In the genomic region with DNA sequence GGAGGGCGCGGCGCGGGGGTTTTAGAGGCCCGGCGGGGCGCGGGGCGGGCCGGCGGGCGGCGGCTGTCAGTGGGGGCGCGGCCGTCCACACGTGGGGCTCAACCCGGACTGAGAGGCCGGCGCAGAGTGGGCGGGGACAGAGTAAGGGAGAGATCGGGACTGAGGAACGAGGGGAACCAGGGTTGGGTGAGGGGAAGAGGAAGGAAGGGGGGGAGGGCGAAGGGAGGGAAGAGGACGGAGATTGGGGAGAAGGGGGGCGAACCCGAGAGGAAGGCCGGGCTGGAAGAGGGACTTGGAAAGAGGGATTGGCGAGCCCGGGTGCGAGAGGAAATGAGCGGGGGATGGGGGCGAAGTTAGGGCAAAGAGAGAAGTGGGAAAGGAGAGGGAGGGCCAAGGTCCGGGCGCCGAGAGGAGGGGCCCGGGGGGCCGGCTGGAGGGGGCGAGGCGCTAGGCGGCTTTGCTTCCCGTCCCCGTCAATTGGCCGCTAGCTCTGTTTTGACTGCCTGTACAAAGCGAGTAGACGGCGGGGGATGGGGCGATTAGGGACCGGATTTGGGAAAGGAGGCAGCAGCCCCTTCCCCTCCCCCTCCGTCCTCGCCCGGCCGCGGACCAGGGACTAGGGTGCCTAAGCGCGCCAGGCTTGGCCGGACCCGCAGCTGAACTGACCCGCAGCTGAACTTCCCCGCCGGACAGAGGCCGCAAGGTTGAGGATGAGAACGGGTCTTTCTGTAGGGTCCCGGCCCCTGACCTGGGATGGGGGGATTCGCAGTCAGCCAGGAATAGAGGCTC, we compare ENCODE assay signal across 1 cellular context.
TF ChIP-seq lines count a peak whose summit lies in the region.

No MANE protein-coding gene starts in this region.

TF ChIP-seq in GM23338, 12 proteins besides CTCF, POLR2A, EP300 and RAD21 (continued from another document):
- TF ChIP-seq, protein P1, sequence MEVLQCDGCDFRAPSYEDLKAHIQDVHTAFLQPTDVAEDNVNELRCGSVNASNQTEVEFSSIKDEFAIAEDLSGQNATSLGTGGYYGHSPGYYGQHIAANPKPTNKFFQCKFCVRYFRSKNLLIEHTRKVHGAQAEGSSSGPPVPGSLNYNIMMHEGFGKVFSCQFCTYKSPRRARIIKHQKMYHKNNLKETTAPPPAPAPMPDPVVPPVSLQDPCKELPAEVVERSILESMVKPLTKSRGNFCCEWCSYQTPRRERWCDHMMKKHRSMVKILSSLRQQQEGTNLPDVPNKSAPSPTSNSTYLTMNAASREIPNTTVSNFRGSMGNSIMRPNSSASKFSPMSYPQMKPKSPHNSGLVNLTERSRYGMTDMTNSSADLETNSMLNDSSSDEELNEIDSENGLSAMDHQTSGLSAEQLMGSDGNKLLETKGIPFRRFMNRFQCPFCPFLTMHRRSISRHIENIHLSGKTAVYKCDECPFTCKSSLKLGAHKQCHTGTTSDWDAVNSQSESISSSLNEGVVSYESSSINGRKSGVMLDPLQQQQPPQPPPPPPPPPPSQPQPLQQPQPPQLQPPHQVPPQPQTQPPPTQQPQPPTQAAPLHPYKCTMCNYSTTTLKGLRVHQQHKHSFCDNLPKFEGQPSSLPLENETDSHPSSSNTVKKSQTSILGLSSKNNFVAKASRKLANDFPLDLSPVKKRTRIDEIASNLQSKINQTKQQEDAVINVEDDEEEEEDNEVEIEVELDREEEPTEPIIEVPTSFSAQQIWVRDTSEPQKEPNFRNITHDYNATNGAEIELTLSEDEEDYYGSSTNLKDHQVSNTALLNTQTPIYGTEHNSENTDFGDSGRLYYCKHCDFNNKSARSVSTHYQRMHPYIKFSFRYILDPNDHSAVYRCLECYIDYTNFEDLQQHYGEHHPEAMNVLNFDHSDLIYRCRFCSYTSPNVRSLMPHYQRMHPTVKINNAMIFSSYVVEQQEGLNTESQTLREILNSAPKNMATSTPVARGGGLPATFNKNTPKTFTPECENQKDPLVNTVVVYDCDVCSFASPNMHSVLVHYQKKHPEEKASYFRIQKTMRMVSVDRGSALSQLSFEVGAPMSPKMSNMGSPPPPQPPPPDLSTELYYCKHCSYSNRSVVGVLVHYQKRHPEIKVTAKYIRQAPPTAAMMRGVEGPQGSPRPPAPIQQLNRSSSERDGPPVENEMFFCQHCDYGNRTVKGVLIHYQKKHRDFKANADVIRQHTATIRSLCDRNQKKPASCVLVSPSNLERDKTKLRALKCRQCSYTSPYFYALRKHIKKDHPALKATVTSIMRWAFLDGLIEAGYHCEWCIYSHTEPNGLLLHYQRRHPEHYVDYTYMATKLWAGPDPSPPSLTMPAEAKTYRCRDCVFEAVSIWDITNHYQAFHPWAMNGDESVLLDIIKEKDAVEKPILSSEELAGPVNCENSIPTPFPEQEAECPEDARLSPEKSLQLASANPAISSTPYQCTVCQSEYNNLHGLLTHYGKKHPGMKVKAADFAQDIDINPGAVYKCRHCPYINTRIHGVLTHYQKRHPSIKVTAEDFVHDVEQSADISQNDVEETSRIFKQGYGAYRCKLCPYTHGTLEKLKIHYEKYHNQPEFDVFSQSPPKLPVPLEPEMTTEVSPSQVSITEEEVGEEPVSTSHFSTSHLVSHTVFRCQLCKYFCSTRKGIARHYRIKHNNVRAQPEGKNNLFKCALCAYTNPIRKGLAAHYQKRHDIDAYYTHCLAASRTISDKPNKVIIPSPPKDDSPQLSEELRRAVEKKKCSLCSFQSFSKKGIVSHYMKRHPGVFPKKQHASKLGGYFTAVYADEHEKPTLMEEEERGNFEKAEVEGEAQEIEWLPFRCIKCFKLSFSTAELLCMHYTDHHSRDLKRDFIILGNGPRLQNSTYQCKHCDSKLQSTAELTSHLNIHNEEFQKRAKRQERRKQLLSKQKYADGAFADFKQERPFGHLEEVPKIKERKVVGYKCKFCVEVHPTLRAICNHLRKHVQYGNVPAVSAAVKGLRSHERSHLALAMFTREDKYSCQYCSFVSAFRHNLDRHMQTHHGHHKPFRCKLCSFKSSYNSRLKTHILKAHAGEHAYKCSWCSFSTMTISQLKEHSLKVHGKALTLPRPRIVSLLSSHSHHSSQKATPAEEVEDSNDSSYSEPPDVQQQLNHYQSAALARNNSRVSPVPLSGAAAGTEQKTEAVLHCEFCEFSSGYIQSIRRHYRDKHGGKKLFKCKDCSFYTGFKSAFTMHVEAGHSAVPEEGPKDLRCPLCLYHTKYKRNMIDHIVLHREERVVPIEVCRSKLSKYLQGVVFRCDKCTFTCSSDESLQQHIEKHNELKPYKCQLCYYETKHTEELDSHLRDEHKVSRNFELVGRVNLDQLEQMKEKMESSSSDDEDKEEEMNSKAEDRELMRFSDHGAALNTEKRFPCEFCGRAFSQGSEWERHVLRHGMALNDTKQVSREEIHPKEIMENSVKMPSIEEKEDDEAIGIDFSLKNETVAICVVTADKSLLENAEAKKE (CRISPR knock-in tag; IDR thresholded peaks at IDR 0.05) = no peak
- TF ChIP-seq NANOG (IDR thresholded peaks at IDR 0.05; ENCODE audit: borderline replicate concordance) (no peak), STAT1 (IDR thresholded peaks at IDR 0.05; ENCODE audit: unreplicated experiment) (no peak), EZH2 (IDR thresholded peaks at IDR 0.05; ENCODE audit: low read depth, unreplicated experiment) (no peak), JUNB (IDR thresholded peaks at IDR 0.05; ENCODE audit: unreplicated experiment) (no peak), CREB1 (CRISPR knock-in tag; IDR thresholded peaks at IDR 0.05; ENCODE audit: low read depth) (no peak), ZNF331 (CRISPR knock-in tag; IDR thresholded peaks at IDR 0.05; ENCODE audit: low read depth) (no peak), ZNF114 (CRISPR knock-in tag; IDR thresholded peaks at IDR 0.05) (no peak)
- TF ChIP-seq, protein P2, sequence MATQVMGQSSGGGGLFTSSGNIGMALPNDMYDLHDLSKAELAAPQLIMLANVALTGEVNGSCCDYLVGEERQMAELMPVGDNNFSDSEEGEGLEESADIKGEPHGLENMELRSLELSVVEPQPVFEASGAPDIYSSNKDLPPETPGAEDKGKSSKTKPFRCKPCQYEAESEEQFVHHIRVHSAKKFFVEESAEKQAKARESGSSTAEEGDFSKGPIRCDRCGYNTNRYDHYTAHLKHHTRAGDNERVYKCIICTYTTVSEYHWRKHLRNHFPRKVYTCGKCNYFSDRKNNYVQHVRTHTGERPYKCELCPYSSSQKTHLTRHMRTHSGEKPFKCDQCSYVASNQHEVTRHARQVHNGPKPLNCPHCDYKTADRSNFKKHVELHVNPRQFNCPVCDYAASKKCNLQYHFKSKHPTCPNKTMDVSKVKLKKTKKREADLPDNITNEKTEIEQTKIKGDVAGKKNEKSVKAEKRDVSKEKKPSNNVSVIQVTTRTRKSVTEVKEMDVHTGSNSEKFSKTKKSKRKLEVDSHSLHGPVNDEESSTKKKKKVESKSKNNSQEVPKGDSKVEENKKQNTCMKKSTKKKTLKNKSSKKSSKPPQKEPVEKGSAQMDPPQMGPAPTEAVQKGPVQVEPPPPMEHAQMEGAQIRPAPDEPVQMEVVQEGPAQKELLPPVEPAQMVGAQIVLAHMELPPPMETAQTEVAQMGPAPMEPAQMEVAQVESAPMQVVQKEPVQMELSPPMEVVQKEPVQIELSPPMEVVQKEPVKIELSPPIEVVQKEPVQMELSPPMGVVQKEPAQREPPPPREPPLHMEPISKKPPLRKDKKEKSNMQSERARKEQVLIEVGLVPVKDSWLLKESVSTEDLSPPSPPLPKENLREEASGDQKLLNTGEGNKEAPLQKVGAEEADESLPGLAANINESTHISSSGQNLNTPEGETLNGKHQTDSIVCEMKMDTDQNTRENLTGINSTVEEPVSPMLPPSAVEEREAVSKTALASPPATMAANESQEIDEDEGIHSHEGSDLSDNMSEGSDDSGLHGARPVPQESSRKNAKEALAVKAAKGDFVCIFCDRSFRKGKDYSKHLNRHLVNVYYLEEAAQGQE (IDR thresholded peaks at IDR 0.05; ENCODE audit: unreplicated experiment) = no peak
- TF ChIP-seq, protein P3, sequence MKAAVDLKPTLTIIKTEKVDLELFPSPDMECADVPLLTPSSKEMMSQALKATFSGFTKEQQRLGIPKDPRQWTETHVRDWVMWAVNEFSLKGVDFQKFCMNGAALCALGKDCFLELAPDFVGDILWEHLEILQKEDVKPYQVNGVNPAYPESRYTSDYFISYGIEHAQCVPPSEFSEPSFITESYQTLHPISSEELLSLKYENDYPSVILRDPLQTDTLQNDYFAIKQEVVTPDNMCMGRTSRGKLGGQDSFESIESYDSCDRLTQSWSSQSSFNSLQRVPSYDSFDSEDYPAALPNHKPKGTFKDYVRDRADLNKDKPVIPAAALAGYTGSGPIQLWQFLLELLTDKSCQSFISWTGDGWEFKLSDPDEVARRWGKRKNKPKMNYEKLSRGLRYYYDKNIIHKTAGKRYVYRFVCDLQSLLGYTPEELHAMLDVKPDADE (IDR thresholded peaks at IDR 0.05) = no peak
TF ChIP-seq in GM23338: peak in this region for 0.
